ENCODE assay signal across 10 cellular contexts in the genomic region with DNA sequence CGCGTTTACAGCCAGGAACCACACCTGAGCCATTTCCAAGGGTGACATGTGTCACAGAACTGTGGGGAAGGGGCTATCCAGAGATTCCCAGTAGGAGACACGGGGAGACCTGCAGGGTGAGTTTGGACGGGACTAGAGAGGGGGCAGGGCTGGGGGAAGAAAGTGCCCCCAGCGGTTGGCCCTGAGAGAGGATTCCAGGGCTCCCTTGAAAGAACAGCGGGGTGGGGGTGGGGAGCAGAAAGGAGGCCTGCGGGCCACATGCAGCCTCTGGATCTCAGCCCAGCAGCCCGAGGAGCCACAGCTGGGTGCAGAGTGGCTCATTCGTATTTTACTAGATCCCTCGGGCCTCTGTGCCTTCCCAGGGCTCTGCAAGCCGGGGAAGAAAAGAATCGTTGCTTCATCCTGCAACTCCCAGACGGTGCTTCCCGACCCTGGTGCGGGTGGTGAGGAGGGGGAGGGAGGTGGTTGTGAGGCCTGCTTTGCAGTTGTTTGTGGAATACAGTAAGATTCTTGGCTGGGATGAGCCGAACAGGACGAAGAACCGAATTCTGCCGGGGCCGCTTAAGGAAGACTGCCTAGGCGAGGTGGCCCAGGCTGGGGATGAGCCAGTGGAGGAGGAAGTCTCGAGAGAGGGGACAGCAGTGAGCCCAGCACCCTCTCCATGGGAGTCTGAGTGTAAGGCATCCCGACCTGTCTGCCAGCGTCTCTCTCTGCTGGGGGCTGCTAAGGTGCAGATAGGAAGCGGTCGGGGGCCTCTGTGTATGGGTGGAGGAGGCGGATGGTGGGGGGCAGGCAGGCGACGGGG. TPM values are rescaled to one million over a fixed set of nuclear protein-coding genes. Genes with fewer than 3 reads are reported as not detected.
DNase-seq lines count a peak whose midpoint lies in the region; ATAC-seq and TF ChIP-seq lines count a peak whose summit lies in the region.
"Had no signal": no experiment of that assay in that cellular context is flagged by ENCODE, and none has a peak within 500 bp of the region (broad histone marks: within the 10 kb centered on the region; RNA-seq: fewer than 3 reads in every experiment).

No MANE protein-coding gene starts in this region.

- no peak for TF ChIP-seq CTCF in IMR-90 (conservative IDR thresholded peaks at IDR 0.05; ENCODE audit: low read depth, low read length)

- DNase-seq in COR-L47 (lab: John Stamatoyannopoulos, UW) (peak; percentile 7), IMR-90 (peak; percentile 17), RKO (ENCODE audit: low spot score) (no peak), activated gamma-delta T cell treated with Interleukin-2 at 50 U/mL for 16 hours (no peak), NOMO-1 treated with DMSO at 0.1 percent for 48 hours (lab: John Stamatoyannopoulos, UW; ENCODE audit: unreplicated experiment) (no peak)
- DNase-seq: NCI-H1436 treated with DMSO at 0.1 percent for 48 hours, uterus had no signal

- 0 out of 2 replicates have a peak, but pooled peaks cover 2% of the 10 kb centered on the region for H3K9me3 ChIP-seq in IMR-90 (ENCODE audit: control insufficient read depth, insufficient read depth, low read length)
- H3K9me3 ChIP-seq in mucosa of rectum (ENCODE audit: control insufficient read depth in 2 of 2, low read length in 2 of 2), result no peaks in the 10 kb centered on the region
- H3K9me3 ChIP-seq: uterus had no signal

- H2AK9ac ChIP-seq in IMR-90 (replicated peaks; ENCODE audit: low read depth, low read length, poor library complexity), result peak overlapping the region; percentile 5

- BruUV-seq in IMR-90 (replicated peaks; lab: Mats Ljungman, UMichigan), result no TSS peak

- H2AFZ ChIP-seq in IMR-90 (replicated peaks; ENCODE audit: low read length, poor library complexity), result peak overlapping the region; percentile 81

- H3K27me3 ChIP-seq in IMR-90 (ENCODE audit: control insufficient read depth, insufficient read depth, low read length) (peaks cover 20% of the 10 kb centered on the region), mucosa of rectum (ENCODE audit: control insufficient read depth in 2 of 2, insufficient read depth in 2 of 2, low read length in 2 of 2) (peaks cover 0 to 3% of the 10 kb centered on the region in 2 donors)

- no peak overlapping the region for H3K56ac ChIP-seq in IMR-90 (ENCODE audit: extremely low read depth, insufficient read depth, low read length)

- intact Hi-C loops in IMR-90 (cut with micrococcal nuclease), result no loop called here
- intact Hi-C loops in dendritic cell treated with granulocyte-macrophage colony-stimulating factor and Interleukin-4, amounts not matched to agents 40 ng/mL and 50 ng/mL, for 4 days (cut with micrococcal nuclease), result no loop called here

- CTCF ChIA-PET in IMR-90 (lab: Yijun Ruan, JAX), result no interaction called here

- no peak overlapping the region; the same call in 1 of the 2 replicates for H3K4me2 ChIP-seq in IMR-90 (ENCODE audit: low read depth, low read length)

- peak overlapping the region; percentile 33 for H3K27ac Mint-ChIP-seq in dendritic cell treated with granulocyte-macrophage colony-stimulating factor and Interleukin-4, amounts not matched to agents 40 ng/mL and 50 ng/mL, for 4 days

- H3K4me1 Mint-ChIP-seq in dendritic cell treated with granulocyte-macrophage colony-stimulating factor and Interleukin-4, amounts not matched to agents 40 ng/mL and 50 ng/mL, for 4 days (ENCODE audit: low read depth), result peaks cover 18% of the 10 kb centered on the region

- dilution Hi-C loops in IMR-90 (cut with HindIII; ENCODE audit: low sequenced_read_pairs, unreplicated experiment), result no loop called here

- no peak overlapping the region for H3K4ac ChIP-seq in IMR-90 (ENCODE audit: low read depth, low read length)

- no peaks in the 10 kb centered on the region for H4K20me1 ChIP-seq in IMR-90 (ENCODE audit: insufficient read depth, low read length)

- no peak overlapping the region for H2BK120ac ChIP-seq in IMR-90 (ENCODE audit: low read depth, low read length)

- no peaks in the 10 kb centered on the region for H3K9me3 Mint-ChIP-seq in dendritic cell treated with granulocyte-macrophage colony-stimulating factor and Interleukin-4, amounts not matched to agents 40 ng/mL and 50 ng/mL, for 4 days

- no peak overlapping the region for H2BK15ac ChIP-seq in IMR-90 (ENCODE audit: low read depth, low read length)

- H2BK5ac ChIP-seq in IMR-90 (ENCODE audit: low read depth, low read length, poor library complexity, severe bottlenecking), result no peak overlapping the region

- H3K9me1 ChIP-seq in IMR-90 (ENCODE audit: insufficient read depth, low read length), result no peaks in the 10 kb centered on the region; the same call in 1 of the 2 replicates

- no peak overlapping the region for H4K91ac ChIP-seq in IMR-90 (ENCODE audit: insufficient read depth, low read depth, low read length)

- H3K9ac ChIP-seq in IMR-90 (ENCODE audit: low read depth, low read length) (no peak overlapping the region), mucosa of rectum (ENCODE audit: low read depth in 1 of 2, low read length in 2 of 2) (peak overlapping the region; percentile 49 to 56)

- H3K4me1 ChIP-seq in IMR-90 (ENCODE audit: control insufficient read depth, insufficient read depth, low read length) (peaks cover 5% of the 10 kb centered on the region; the same call in 1 of the 2 replicates), mucosa of rectum (ENCODE audit: control insufficient read depth in 2 of 2, insufficient read depth in 2 of 2, low read length in 2 of 2) (peaks cover 7 to 9% of the 10 kb centered on the region in 2 donors)

- in situ Hi-C loops in IMR-90 (cut with MboI; ENCODE audit: low sequenced_read_pairs), result no loop called here

- H3K14ac ChIP-seq in IMR-90 (replicated peaks; ENCODE audit: low read depth, low read length), result no peak overlapping the region

- H3K27ac ChIP-seq in IMR-90 (ENCODE audit: insufficient read depth, low read length), result no peak overlapping the region
- peak overlapping the region; percentile 51 to 56 for H3K27ac ChIP-seq in mucosa of rectum (ENCODE audit: low read depth in 2 of 2, low read length in 2 of 2)
- H3K27ac ChIP-seq: uterus had no signal

- no peak overlapping the region for H3K18ac ChIP-seq in IMR-90 (ENCODE audit: low read depth, low read length)

- H3K79me1 ChIP-seq in IMR-90 (ENCODE audit: low read depth in 1 of 2, low read length in 2 of 2), result no peaks in the 10 kb centered on the region

- H3K36me3 ChIP-seq in IMR-90 (ENCODE audit: control insufficient read depth, insufficient read depth, low read length) (no peaks in the 10 kb centered on the region), mucosa of rectum (ENCODE audit: control insufficient read depth in 2 of 2, insufficient read depth in 2 of 2, low read length in 2 of 2) (no peaks in the 10 kb centered on the region)
- H3K36me3 ChIP-seq: uterus had no signal

- H3K36me3 Mint-ChIP-seq in dendritic cell treated with granulocyte-macrophage colony-stimulating factor and Interleukin-4, amounts not matched to agents 40 ng/mL and 50 ng/mL, for 4 days (ENCODE audit: low read depth), result no peaks in the 10 kb centered on the region

- no peak overlapping the region for H2AK5ac ChIP-seq in IMR-90 (ENCODE audit: low read depth, low read length)

- ATAC-seq in IMR-90 (ENCODE audit: low read depth) (peak; percentile 45), GM21528 (IDR thresholded peaks at IDR 0.05; ENCODE audit: low FRiP score, unreplicated experiment) (no peak)

- H3K4me3 ChIP-seq in IMR-90 (ENCODE audit: insufficient read depth, low read depth, low read length) (no peak overlapping the region), mucosa of rectum (ENCODE audit: low read length in 2 of 2) (peak overlapping the region; percentile 30 to 37)
- H3K4me3 ChIP-seq: uterus had no signal

- 48% methylated on average over 9 of the region's 29 CpGs; no CpG with 5 or more reads in 1 of the 2 experiments for WGBS in IMR-90 (ENCODE audit: extremely low coverage in 2 of 2, insufficient read length in 1 of 2), 2 experiments

- no peak overlapping the region for H3K23ac ChIP-seq in IMR-90 (ENCODE audit: low read depth, low read length)

- TF ChIP-seq RAD21 in IMR-90 (IDR thresholded peaks at IDR 0.05; ENCODE audit: low read length), result no peak

- no peak overlapping the region; the same call in 1 of the 2 replicates for H4K5ac ChIP-seq in IMR-90 (ENCODE audit: low read depth, low read length)

- no peak overlapping the region for H3K4me3 Mint-ChIP-seq in dendritic cell treated with granulocyte-macrophage colony-stimulating factor and Interleukin-4, amounts not matched to agents 40 ng/mL and 50 ng/mL, for 4 days

- no peak overlapping the region for H4K8ac ChIP-seq in IMR-90 (ENCODE audit: low read depth in 2 of 2, low read length in 2 of 2)

- no peak overlapping the region for H2BK20ac ChIP-seq in IMR-90 (ENCODE audit: low read depth, low read length)

- POLR2A ChIA-PET in IMR-90 (lab: Charles Lee; ENCODE audit: unreplicated experiment), result interaction anchor here (0.6 kb wide), 1 partner anchor 17 kb away, joined by 4 read pairs; no protein-coding TSS in a partner anchor

- no peak for TF ChIP-seq POLR2A in IMR-90 (IDR thresholded peaks at IDR 0.05; ENCODE audit: low read depth, low read length)

- H3K27me3 Mint-ChIP-seq in dendritic cell treated with granulocyte-macrophage colony-stimulating factor and Interleukin-4, amounts not matched to agents 40 ng/mL and 50 ng/mL, for 4 days, result peaks cover 74% of the 10 kb centered on the region

TF ChIP-seq in IMR-90, 13 proteins besides CTCF, POLR2A, EP300 and RAD21 (continues in another document):
- TF ChIP-seq MAFK (IDR thresholded peaks at IDR 0.05; ENCODE audit: low read depth, low read length), result no peak
- TF ChIP-seq NFE2L2 (IDR thresholded peaks at IDR 0.05; ENCODE audit: low read depth, low read length), result no peak
- no peak for TF ChIP-seq MAZ (IDR thresholded peaks at IDR 0.05; ENCODE audit: borderline replicate concordance, low read depth, low read length)
- TF ChIP-seq SMC3 (IDR thresholded peaks at IDR 0.05; ENCODE audit: low read depth, low read length), result no peak
- TF ChIP-seq RFX5 (IDR thresholded peaks at IDR 0.05; ENCODE audit: low read depth, low read length), result no peak
- no peak for TF ChIP-seq FOS (IDR thresholded peaks at IDR 0.05; ENCODE audit: low read depth, low read length)
- TF ChIP-seq BHLHE40 (IDR thresholded peaks at IDR 0.05; ENCODE audit: low read depth, low read length), result no peak
- TF ChIP-seq MXI1 (IDR thresholded peaks at IDR 0.05; ENCODE audit: borderline replicate concordance, low read depth, low read length), result no peak
- TF ChIP-seq CEBPB (IDR thresholded peaks at IDR 0.05; ENCODE audit: low read depth, low read length), result no peak

RNA-seq across cellular contexts. Expression of a gene that starts 36.1 kb away (rescaled TPM):
- total RNA-seq in IMR-90 (2012; rRNA removed), result 3.9 and 5.3 TPM in 2 replicates
- polyA plus RNA-seq in IMR-90 (2012; rRNA removed), result 15.7 and 25.8 TPM in 2 replicates
- 10.3 and 41.0 TPM in 2 replicates for polyA plus RNA-seq in IMR-90 (2012; cell fraction: cytosol; rRNA removed)
- 48.7 and 143 TPM in 2 replicates for polyA plus RNA-seq in IMR-90 (2012; cell fraction: nucleus; rRNA removed; ENCODE audit: low replicate concordance)

RNA-seq across cellular contexts. Expression of a gene that starts 46.8 kb away (rescaled TPM):
- 9.0 and 11.4 TPM in 2 replicates for total RNA-seq in IMR-90 (2012; rRNA removed)
- 8.8 and 11.2 TPM in 2 replicates for polyA plus RNA-seq in IMR-90 (2012; rRNA removed)
- 4.6 and 5.3 TPM in 2 replicates for polyA plus RNA-seq in IMR-90 (2012; cell fraction: cytosol; rRNA removed)
- 5.2 and 18.9 TPM in 2 replicates for polyA plus RNA-seq in IMR-90 (2012; cell fraction: nucleus; rRNA removed; ENCODE audit: low replicate concordance)

Comparison
In these comparisons a context has a peak if more than half of its experiments do, and no peak if none do; other contexts are left out.
1. DNase-seq: peak in COR-L47 (single experiment) and IMR-90 (single experiment); none in RKO (single experiment), activated gamma-delta T cell treated with Interleukin-2 at 50 U/mL for 16 hours (single experiment) and NOMO-1 treated with DMSO at 0.1 percent for 48 hours (single experiment).